ENCODE assay signal across 21 cellular contexts in the genomic region with DNA sequence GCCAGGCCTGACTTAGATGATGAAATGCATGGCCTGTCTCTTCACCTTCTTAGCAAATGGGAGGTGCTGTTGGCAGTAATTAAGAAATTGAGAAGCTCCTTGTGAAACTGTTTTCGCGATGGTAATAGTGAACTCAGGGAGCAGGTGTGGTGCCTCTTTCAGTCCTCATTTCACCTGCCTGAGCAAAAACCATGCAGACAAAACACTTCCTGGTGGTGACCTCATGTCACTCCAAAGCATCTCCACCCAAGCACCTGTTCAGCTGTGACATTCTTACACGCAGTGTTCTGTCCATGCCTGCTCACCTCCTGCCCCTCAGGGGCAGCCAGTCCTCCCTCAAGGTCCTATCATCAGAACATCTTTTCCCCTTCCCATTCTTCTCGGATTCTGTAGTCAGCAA.
DNase-seq lines count a peak whose midpoint lies in the region; ATAC-seq and TF ChIP-seq lines count a peak whose summit lies in the region.
"Had no signal": no experiment of that assay in that cellular context is flagged by ENCODE, and none has a peak within 500 bp of the region (broad histone marks: within the 10 kb centered on the region; RNA-seq: fewer than 3 reads in every experiment).

No MANE protein-coding gene starts in this region.

- no peak overlapping the region for H3K27ac Mint-ChIP-seq in activated CD4-positive, alpha-beta T cell treated with anti-CD3 and anti-CD28 coated beads, Interleukin-2, amount 10 ng/mL, durations not matched to agents 24 days and 14 days
- H3K27ac Mint-ChIP-seq in stimulated activated effector memory CD8-positive, alpha-beta T cell treated with anti-CD3 and anti-CD28 coated beads, Interleukin-12 subunit alpha, Interleukin-12 subunit beta, amount 100 ng/mL, for 72 hours: peak overlapping the region; percentile 46
- H3K27ac Mint-ChIP-seq: activated CD4-positive, alpha-beta T cell treated with anti-CD3 and anti-CD28 coated beads, Interleukin-2, amount 10 ng/mL, durations not matched to agents 7 days and 5 days; activated naive CD8-positive, alpha-beta T cell; nephron had no signal

- peak; percentile 6 for TF ChIP-seq CTCF in epithelial cell of esophagus (IDR thresholded peaks at IDR 0.05; ENCODE audit: insufficient read depth, low read depth, low read length, missing control alignments)

- H3K4me3 ChIP-seq in epithelial cell of esophagus (ENCODE audit: low read length): no peak overlapping the region
- H3K4me3 ChIP-seq: prostate gland, SK-N-MC had no signal

- no peak overlapping the region for H3K4me3 Mint-ChIP-seq in activated CD4-positive, alpha-beta T cell treated with anti-CD3 and anti-CD28 coated beads, Interleukin-2, amount 10 ng/mL, durations not matched to agents 24 days and 14 days
- no peak overlapping the region for H3K4me3 Mint-ChIP-seq in stimulated activated effector memory CD8-positive, alpha-beta T cell treated with anti-CD3 and anti-CD28 coated beads, Interleukin-12 subunit alpha, Interleukin-12 subunit beta, amount 100 ng/mL, for 72 hours
- H3K4me3 Mint-ChIP-seq: activated CD4-positive, alpha-beta T cell treated with anti-CD3 and anti-CD28 coated beads, Interleukin-2, amount 10 ng/mL, durations not matched to agents 7 days and 5 days; activated naive CD8-positive, alpha-beta T cell; nephron had no signal

- ATAC-seq in stimulated activated effector memory CD8-positive, alpha-beta T cell treated with anti-CD3 and anti-CD28 coated beads, Interleukin-12 subunit alpha, Interleukin-12 subunit beta, amount 100 ng/mL, for 72 hours: no peak
- ATAC-seq in GM21381 (IDR thresholded peaks at IDR 0.05; ENCODE audit: unreplicated experiment): no peak

- peaks cover 8% of the 10 kb centered on the region for H3K4me1 Mint-ChIP-seq in activated CD4-positive, alpha-beta T cell treated with anti-CD3 and anti-CD28 coated beads, Interleukin-2, amount 10 ng/mL, durations not matched to agents 24 days and 14 days
- peaks cover 23% of the 10 kb centered on the region for H3K4me1 Mint-ChIP-seq in stimulated activated effector memory CD8-positive, alpha-beta T cell treated with anti-CD3 and anti-CD28 coated beads, Interleukin-12 subunit alpha, Interleukin-12 subunit beta, amount 100 ng/mL, for 72 hours

- peaks cover 3% of the 10 kb centered on the region for H3K36me3 Mint-ChIP-seq in activated CD4-positive, alpha-beta T cell treated with anti-CD3 and anti-CD28 coated beads, Interleukin-2, amount 10 ng/mL, durations not matched to agents 24 days and 14 days (ENCODE audit: low read depth)
- H3K36me3 Mint-ChIP-seq in stimulated activated effector memory CD8-positive, alpha-beta T cell treated with anti-CD3 and anti-CD28 coated beads, Interleukin-12 subunit alpha, Interleukin-12 subunit beta, amount 100 ng/mL, for 72 hours: no peaks in the 10 kb centered on the region

- no peaks in the 10 kb centered on the region for H3K27me3 Mint-ChIP-seq in activated CD4-positive, alpha-beta T cell treated with anti-CD3 and anti-CD28 coated beads, Interleukin-2, amount 10 ng/mL, durations not matched to agents 24 days and 14 days
- H3K27me3 Mint-ChIP-seq: activated CD4-positive, alpha-beta T cell treated with anti-CD3 and anti-CD28 coated beads, Interleukin-2, amount 10 ng/mL, durations not matched to agents 7 days and 5 days; activated naive CD8-positive, alpha-beta T cell had no signal

- DNase-seq in activated CD4-positive, alpha-beta T cell treated with anti-CD3 and anti-CD28 coated beads, Interleukin-2, amount 10 ng/mL, durations not matched to agents 24 days and 14 days: peak; percentile 56
- no peak for DNase-seq in activated CD4-positive, alpha-beta T cell treated with anti-CD3 and anti-CD28 coated beads for 1 hour
- DNase-seq in NCI-H2107 treated with DMSO at 0.1 percent for 48 hours (lab: John Stamatoyannopoulos, UW; ENCODE audit: unreplicated experiment): peak; percentile 67
- peak; percentile 32 for DNase-seq in epithelial cell of esophagus (ENCODE audit: low read depth)
- DNase-seq in stimulated activated effector memory CD8-positive, alpha-beta T cell treated with anti-CD3 and anti-CD28 coated beads, Interleukin-12 subunit alpha, Interleukin-12 subunit beta, amount 100 ng/mL, for 72 hours (ENCODE audit: low spot score in 2 of 2): no peak
- no peak for DNase-seq in AML-193 (lab: John Stamatoyannopoulos, UW)
- DNase-seq in Ammon's horn (ENCODE audit: low spot score): no peak
- DNase-seq: activated CD4-positive, alpha-beta T cell treated with anti-CD3 and anti-CD28 coated beads, Interleukin-2, amount 10 ng/mL, durations not matched to agents 7 days and 5 days; activated T-cell treated with anti-CD3 and anti-CD28 coated beads for 4 hours; brain microvascular endothelial cell; NCI-H1048; NCI-H446; OCI-M1; stimulated activated CD4-positive, alpha-beta T cell treated with anti-CD3 and anti-CD28 coated beads, Interleukin-12 subunit alpha, Interleukin-12 subunit beta, amount 100 ng/mL, for 4 hours; stimulated activated naive CD4-positive, alpha-beta T cell treated with Interleukin-2 at 50 U/mL for 16 hours; T1000 had no signal

- H3K9me3 Mint-ChIP-seq in activated CD4-positive, alpha-beta T cell treated with anti-CD3 and anti-CD28 coated beads, Interleukin-2, amount 10 ng/mL, durations not matched to agents 24 days and 14 days: no peaks in the 10 kb centered on the region
- H3K9me3 Mint-ChIP-seq in stimulated activated effector memory CD8-positive, alpha-beta T cell treated with anti-CD3 and anti-CD28 coated beads, Interleukin-12 subunit alpha, Interleukin-12 subunit beta, amount 100 ng/mL, for 72 hours: no peaks in the 10 kb centered on the region
- H3K9me3 Mint-ChIP-seq: activated CD4-positive, alpha-beta T cell treated with anti-CD3 and anti-CD28 coated beads, Interleukin-2, amount 10 ng/mL, durations not matched to agents 7 days and 5 days; nephron had no signal

- intact Hi-C loops in activated CD4-positive, alpha-beta T cell treated with anti-CD3 and anti-CD28 coated beads, Interleukin-2, amount 10 ng/mL, durations not matched to agents 24 days and 14 days (cut with micrococcal nuclease): no loop called here

Comparison
In these comparisons a context has a peak if more than half of its experiments do, and no peak if none do; other contexts are left out.
1. DNase-seq: peak in activated CD4-positive, alpha-beta T cell treated with anti-CD3 and anti-CD28 coated beads, Interleukin-2, amount 10 ng/mL, durations not matched to agents 24 days and 14 days (single experiment), NCI-H2107 treated with DMSO at 0.1 percent for 48 hours (single experiment) and epithelial cell of esophagus (single experiment); none in activated CD4-positive, alpha-beta T cell treated with anti-CD3 and anti-CD28 coated beads for 1 hour (single experiment), stimulated activated effector memory CD8-positive, alpha-beta T cell treated with anti-CD3 and anti-CD28 coated beads, Interleukin-12 subunit alpha, Interleukin-12 subunit beta, amount 100 ng/mL, for 72 hours (0 of 2), AML-193 (0 of 2) and Ammon's horn (single experiment).